27 cellular contexts compared by ENCODE assay signal in genomic region chr16:66735891-66736290, GRCh38. TPM values are rescaled to one million over a fixed set of nuclear protein-coding genes. Genes with fewer than 3 reads are reported as not detected.
DNase-seq lines count a peak whose midpoint lies in the region; ATAC-seq and TF ChIP-seq lines count a peak whose summit lies in the region.
"Had no signal": no experiment of that assay in that cellular context is flagged by ENCODE, and none has a peak within 500 bp of the region (broad histone marks: within the 10 kb centered on the region; RNA-seq: fewer than 3 reads in every experiment).

No MANE protein-coding gene starts in this region.

- H3K4me3 ChIP-seq in breast epithelium: no peak overlapping the region
- no peak overlapping the region for H3K4me3 ChIP-seq in mammary epithelial cell (replicated peaks in 1 of 3; ENCODE audit: insufficient read depth in 1 of 3, low read depth in 2 of 3, low read length in 3 of 3)
- H3K4me3 ChIP-seq in CD4-positive, alpha-beta memory T cell (ENCODE audit: low read length in 2 of 2): no peak overlapping the region
- H3K4me3 ChIP-seq: colonic mucosa, HAP-1, right atrium auricular region, SJSA1, tibial nerve had no signal

- H3K36me3 ChIP-seq in breast epithelium (no peaks in the 10 kb centered on the region), mammary epithelial cell (ENCODE audit: insufficient read depth, low read length) (peaks cover 23% of the 10 kb centered on the region)
- peaks cover 73% of the 10 kb centered on the region for H3K36me3 ChIP-seq in CD4-positive, alpha-beta memory T cell (ENCODE audit: insufficient read depth, low read length)

- in situ Hi-C loops in mammary epithelial cell (cut with MboI; ENCODE audit: low sequenced_read_pairs in 2 of 2): no loop called here

- H2AFZ ChIP-seq in mammary epithelial cell (ENCODE audit: low read depth, low read length): no peak overlapping the region
- H2AFZ ChIP-seq: parathyroid adenoma had no signal

- POLR2A ChIA-PET in MCF 10A (lab: Yijun Ruan, JAX): interaction anchor here (0.8 to 1.6 kb wide), 2 partner anchors 15 to 20 kb away, joined by 3 to 6 read pairs; partner anchors contain the start of gene DYNC1LI2
- POLR2A ChIA-PET in CD4-positive, alpha-beta memory T cell (lab: Charles Lee; ENCODE audit: partially characterized antibody): interaction anchor here (1.7 kb wide), 1 partner anchor 15 kb away, joined by 5 read pairs; the partner anchor contains the start of gene DYNC1LI2

- H3K36me3 Mint-ChIP-seq in MCF 10A (ENCODE audit: insufficient read depth, unreplicated experiment) (peaks cover 90% of the 10 kb centered on the region), HFFc6 (ENCODE audit: low read depth) (peaks cover 35% of the 10 kb centered on the region), CD14-positive monocyte (peaks cover 66 to 93% of the 10 kb centered on the region in 2 donors)
- peaks cover 39 to 74% of the 10 kb centered on the region in 2 donors for H3K36me3 Mint-ChIP-seq in CD4-positive, alpha-beta memory T cell

- 36% methylated on average over 4 of the region's 4 CpGs for WGBS in mammary epithelial cell (ENCODE audit: low coverage, missing lambda C conversion rate)

- peaks cover 16% of the 10 kb centered on the region for H3K4me1 Mint-ChIP-seq in MCF 10A (ENCODE audit: insufficient read depth, unreplicated experiment)
- peaks cover 25% of the 10 kb centered on the region for H3K4me1 Mint-ChIP-seq in HFFc6 (ENCODE audit: low read depth)
- H3K4me1 Mint-ChIP-seq in CD14-positive monocyte: peaks cover 16% of the 10 kb centered on the region
- H3K4me1 Mint-ChIP-seq in CD4-positive, alpha-beta memory T cell: peaks cover 10 to 16% (median 12%) of the 10 kb centered on the region in 4 donors

- BruUV-seq in MCF 10A (replicated peaks; lab: Mats Ljungman, UMichigan) (no TSS peak), mammary epithelial cell (replicated peaks; lab: Mats Ljungman, UMichigan) (no TSS peak)

- H3K27me3 Mint-ChIP-seq in MCF 10A (ENCODE audit: insufficient read depth, unreplicated experiment) (no peaks in the 10 kb centered on the region), HFFc6 (ENCODE audit: insufficient read depth) (peaks cover 2% of the 10 kb centered on the region), CD14-positive monocyte (ENCODE audit: low read depth in 3 of 3) (peaks cover 0 to 2% (median 0%) of the 10 kb centered on the region in 3 donors)
- no peaks in the 10 kb centered on the region for H3K27me3 Mint-ChIP-seq in CD4-positive, alpha-beta memory T cell
- H3K27me3 Mint-ChIP-seq: activated CD4-positive, alpha-beta T cell treated with anti-CD3 and anti-CD28 coated beads, Interleukin-2, amount 10 ng/mL, durations not matched to agents 24 days and 14 days; activated naive CD4-positive, alpha-beta T cell treated with anti-CD3 and anti-CD28 coated beads, Interleukin-2, amount 50 U/mL, for 24 hours had no signal

- H3K27me3 ChIP-seq in breast epithelium: no peaks in the 10 kb centered on the region
- no peaks in the 10 kb centered on the region for H3K27me3 ChIP-seq in mammary epithelial cell (ENCODE audit: insufficient read depth, low read length)
- no peaks in the 10 kb centered on the region for H3K27me3 ChIP-seq in CD4-positive, alpha-beta memory T cell (ENCODE audit: insufficient read depth, low read length)
- H3K27me3 ChIP-seq: colonic mucosa, right atrium auricular region, SJSA1, tibial nerve had no signal

- no peak for TF ChIP-seq POLR2A in breast epithelium (IDR thresholded peaks at IDR 0.05)

- H3K4me2 ChIP-seq in mammary epithelial cell (ENCODE audit: insufficient read depth, low read depth, low read length): no peak overlapping the region

- H3K4me3 Mint-ChIP-seq in MCF 10A (ENCODE audit: unreplicated experiment): no peak overlapping the region
- no peak overlapping the region for H3K4me3 Mint-ChIP-seq in HFFc6
- no peak overlapping the region for H3K4me3 Mint-ChIP-seq in CD14-positive monocyte
- H3K4me3 Mint-ChIP-seq in CD4-positive, alpha-beta memory T cell: peak overlapping the region in 1 of 8 donors; percentile 3
- H3K4me3 Mint-ChIP-seq: activated CD4-positive, alpha-beta T cell treated with anti-CD3 and anti-CD28 coated beads, Interleukin-2, amount 10 ng/mL, durations not matched to agents 24 days and 14 days; activated naive CD4-positive, alpha-beta T cell treated with anti-CD3 and anti-CD28 coated beads, Interleukin-2, amount 50 U/mL, for 24 hours had no signal

- CTCF ChIA-PET in MCF 10A (lab: Yijun Ruan, JAX) (interaction anchor here (0.6 to 7.4 kb wide), 13 partner anchors 8 to 173 kb away, joined by 3 to 71 read pairs (median 4); partner anchors contain the start of gene DYNC1LI2), mammary epithelial cell (lab: Charles Lee; ENCODE audit: low non-redundant PET) (interaction anchor here (0.6 kb wide), 1 partner anchor 137 kb away, joined by 4 read pairs; no protein-coding TSS in a partner anchor)
- CTCF ChIA-PET in CD4-positive, alpha-beta memory T cell (lab: Charles Lee; ENCODE audit: partially characterized antibody): interaction anchor here (2.2 to 8.8 kb wide), 4 partner anchors 9 to 329 kb away, joined by 7 to 76 read pairs (median 18); partner anchors contain the start of gene NAE1

- intact Hi-C loops in MCF 10A (cut with micrococcal nuclease) (no loop called here), breast epithelium (cut with DNase I; ENCODE audit: low total_unique reads) (loop anchor here (10.0 kb wide), 1 partner anchor 371 kb away; the partner anchor contains the start of gene CDH5), mammary epithelial cell (cut with micrococcal nuclease) (no loop called here), CD14-positive monocyte (cut with micrococcal nuclease) (no loop called here)
- intact Hi-C loops in CD4-positive, alpha-beta memory T cell (cut with micrococcal nuclease): no loop called here

- H3K27ac Mint-ChIP-seq in MCF 10A (ENCODE audit: low read depth, unreplicated experiment) (peak overlapping the region; percentile 8), HFFc6 (peak overlapping the region; percentile 62), CD14-positive monocyte (peak overlapping the region in 3 of 7 donors; percentile 14 to 28 (median 26))
- H3K27ac Mint-ChIP-seq in CD4-positive, alpha-beta memory T cell: peak overlapping the region in 1 of 7 donors; percentile 50
- H3K27ac Mint-ChIP-seq: activated CD4-positive, alpha-beta T cell treated with anti-CD3 and anti-CD28 coated beads, Interleukin-2, amount 10 ng/mL, durations not matched to agents 24 days and 14 days; activated naive CD4-positive, alpha-beta T cell treated with anti-CD3 and anti-CD28 coated beads, Interleukin-2, amount 50 U/mL, for 24 hours had no signal

- H3K4me1 ChIP-seq in breast epithelium: peaks cover 0 to 4% of the 10 kb centered on the region in 2 donors
- H3K4me1 ChIP-seq in mammary epithelial cell (ENCODE audit: insufficient read depth, low read length): peaks cover 21% of the 10 kb centered on the region
- peaks cover 12% of the 10 kb centered on the region for H3K4me1 ChIP-seq in CD4-positive, alpha-beta memory T cell (ENCODE audit: insufficient read depth, low read length)

- dilution Hi-C loops in mammary epithelial cell (cut with HindIII; ENCODE audit: low sequenced_read_pairs): loop anchor here (5.0 kb wide), 1 partner anchor 74 kb away; no protein-coding TSS in a partner anchor

- no peaks in the 10 kb centered on the region for H3K9me3 ChIP-seq in breast epithelium
- no peaks in the 10 kb centered on the region for H3K9me3 ChIP-seq in mammary epithelial cell (replicated peaks; ENCODE audit: insufficient read depth, low read length)
- no peaks in the 10 kb centered on the region for H3K9me3 ChIP-seq in CD4-positive, alpha-beta memory T cell (ENCODE audit: control insufficient read depth in 1 of 2, low read length in 2 of 2)
- H3K9me3 ChIP-seq: colonic mucosa, HAP-1, right atrium auricular region, SJSA1, tibial nerve had no signal

- no peak for ATAC-seq in HG03045 (IDR thresholded peaks at IDR 0.05; ENCODE audit: unreplicated experiment)
- ATAC-seq: left ventricle myocardium superior had no signal

- peaks cover 49% of the 10 kb centered on the region for H3K79me2 ChIP-seq in mammary epithelial cell (ENCODE audit: insufficient read depth, low read length)

- no peak overlapping the region for H3K27ac ChIP-seq in breast epithelium
- peak overlapping the region; percentile 14 for H3K27ac ChIP-seq in mammary epithelial cell (ENCODE audit: insufficient read depth, low read depth, low read length)
- no peak overlapping the region for H3K27ac ChIP-seq in CD4-positive, alpha-beta memory T cell (ENCODE audit: low read depth, low read length)
- H3K27ac ChIP-seq: colonic mucosa, parathyroid adenoma, right atrium auricular region, SJSA1 had no signal

- no peaks in the 10 kb centered on the region for H3K9me3 Mint-ChIP-seq in MCF 10A (ENCODE audit: unreplicated experiment)
- H3K9me3 Mint-ChIP-seq in HFFc6: no peaks in the 10 kb centered on the region
- no peaks in the 10 kb centered on the region for H3K9me3 Mint-ChIP-seq in CD14-positive monocyte
- H3K9me3 Mint-ChIP-seq in CD4-positive, alpha-beta memory T cell: no peaks in the 10 kb centered on the region
- H3K9me3 Mint-ChIP-seq: activated CD4-positive, alpha-beta T cell treated with anti-CD3 and anti-CD28 coated beads, Interleukin-2, amount 10 ng/mL, durations not matched to agents 24 days and 14 days; activated naive CD4-positive, alpha-beta T cell treated with anti-CD3 and anti-CD28 coated beads, Interleukin-2, amount 50 U/mL, for 24 hours had no signal

- TF ChIP-seq CTCF in MCF 10A (IDR thresholded peaks at IDR 0.05; ENCODE audit: unreplicated experiment): no peak
- no peak for TF ChIP-seq CTCF in breast epithelium (IDR thresholded peaks at IDR 0.05)
- TF ChIP-seq CTCF in HFFc6 (IDR thresholded peaks at IDR 0.05): no peak
- TF ChIP-seq CTCF in mammary epithelial cell (conservative IDR thresholded peaks at IDR 0.05 in 1 of 2, IDR thresholded peaks at IDR 0.05 in 1 of 2; ENCODE audit: extremely low read depth in 1 of 2, insufficient read depth in 1 of 2, low read depth in 1 of 2, low read length in 2 of 2): no peak
- no peak for TF ChIP-seq CTCF in CD14-positive monocyte (IDR thresholded peaks at IDR 0.05)

- DNase-seq in MCF 10A (ENCODE audit: unreplicated experiment) (peak; percentile 60), breast epithelium (ENCODE audit: low spot score in 2 of 2) (no peak), HFFc6 (no peak), mammary epithelial cell (peak; percentile 79), renal cortical epithelial cell (ENCODE audit: low read depth) (peak; percentile 73), CD14-positive monocyte (ENCODE audit: low spot score) (no peak)
- no peak for DNase-seq in CD4-positive, alpha-beta memory T cell
- DNase-seq: activated CD4-positive, alpha-beta T cell treated with anti-CD3 and anti-CD28 coated beads, Interleukin-2, amount 10 ng/mL, durations not matched to agents 24 days and 14 days; colonic mucosa; DMS153; effector memory CD4-positive, alpha-beta T cell; erythroblast; glutamatergic neuron; IMR-90; left ventricle myocardium superior; NCI-H1436 treated with DMSO at 0.1 percent for 48 hours; NCI-H2107; NCI-H345; small intestine; T1000 had no signal

- no peak overlapping the region for H3K9ac ChIP-seq in mammary epithelial cell (ENCODE audit: insufficient read depth, low read length)
- H3K9ac ChIP-seq: parathyroid adenoma had no signal

- H4K20me1 ChIP-seq in mammary epithelial cell (ENCODE audit: insufficient read depth, low read length): no peaks in the 10 kb centered on the region

RNA-seq across cellular contexts. Expression of gene DYNC1LI2, which starts 15.5 kb away (rescaled TPM):
- total RNA-seq in MCF 10A (2022) (97.7 and 106 TPM in 2 replicates), breast epithelium (100 to 1,000 TPM; 153 to 172 (median 156) TPM), mammary epithelial cell (100 to 1,000 TPM in 1 of 2 donors, 10 to 100 TPM in 1; 90.8 to 127 TPM), renal cortical epithelial cell (157 and 172 TPM in 2 replicates)
- total RNA-seq in HFFc6 (2021; fragmentation: NEBNext Ultra II Directional; extraction: Animal tissue kit (Norgen Biotek cat#: 25700)): 100 to 1,000 TPM in 3 of 6 experiments, 10 to 100 TPM in 3; 84.7 to 103 (median 99.7) TPM
- polyA plus RNA-seq in mammary epithelial cell (55.4 TPM), CD14-positive monocyte (10 to 100 TPM; 14.9 to 23.9 TPM)
- polyA minus RNA-seq in mammary epithelial cell: 70.1 TPM
- 10 to 100 TPM; 73.2 to 78.1 TPM for total RNA-seq in CD4-positive, alpha-beta memory T cell
- 10 to 100 TPM; 16.0 to 32.9 TPM for polyA plus RNA-seq in CD4-positive, alpha-beta memory T cell

RNA-seq across cellular contexts. Expression of gene CMTM4, which starts 39.3 kb away (rescaled TPM):
- 27.2 and 36.7 TPM in 2 replicates for total RNA-seq in MCF 10A (2022)
- 10 to 100 TPM; 12.5 to 35.4 (median 33.7) TPM for total RNA-seq in breast epithelium
- 10 to 100 TPM; 14.2 to 22.0 (median 18.8) TPM for total RNA-seq in HFFc6 (2021; fragmentation: NEBNext Ultra II Directional; extraction: Animal tissue kit (Norgen Biotek cat#: 25700))
- 10 to 100 TPM; 24.0 to 81.7 TPM for total RNA-seq in mammary epithelial cell
- polyA plus RNA-seq in mammary epithelial cell: 17.0 TPM
- polyA minus RNA-seq in mammary epithelial cell: 61.0 TPM
- total RNA-seq in renal cortical epithelial cell: 83.9 and 112 TPM in 2 replicates
- polyA plus RNA-seq in CD14-positive monocyte: under 1 TPM; 0.41 to 0.45 TPM
- total RNA-seq in CD4-positive, alpha-beta memory T cell: 1 to 10 TPM; 2.0 to 2.2 TPM
- polyA plus RNA-seq in CD4-positive, alpha-beta memory T cell: under 1 TPM in 1 of 2 donors, not detected in 1; 0.21 TPM

Comparison
In these comparisons a context has a peak if more than half of its experiments do, and no peak if none do; other contexts are left out.
1. DNase-seq: peak in MCF 10A (single experiment), mammary epithelial cell (single experiment) and renal cortical epithelial cell (single experiment); none in breast epithelium (0 of 2), HFFc6 (single experiment), CD14-positive monocyte (single experiment) and CD4-positive, alpha-beta memory T cell (0 of 5).